Comparison of ENCODE assay signal across 8 cellular contexts in the genomic region with DNA sequence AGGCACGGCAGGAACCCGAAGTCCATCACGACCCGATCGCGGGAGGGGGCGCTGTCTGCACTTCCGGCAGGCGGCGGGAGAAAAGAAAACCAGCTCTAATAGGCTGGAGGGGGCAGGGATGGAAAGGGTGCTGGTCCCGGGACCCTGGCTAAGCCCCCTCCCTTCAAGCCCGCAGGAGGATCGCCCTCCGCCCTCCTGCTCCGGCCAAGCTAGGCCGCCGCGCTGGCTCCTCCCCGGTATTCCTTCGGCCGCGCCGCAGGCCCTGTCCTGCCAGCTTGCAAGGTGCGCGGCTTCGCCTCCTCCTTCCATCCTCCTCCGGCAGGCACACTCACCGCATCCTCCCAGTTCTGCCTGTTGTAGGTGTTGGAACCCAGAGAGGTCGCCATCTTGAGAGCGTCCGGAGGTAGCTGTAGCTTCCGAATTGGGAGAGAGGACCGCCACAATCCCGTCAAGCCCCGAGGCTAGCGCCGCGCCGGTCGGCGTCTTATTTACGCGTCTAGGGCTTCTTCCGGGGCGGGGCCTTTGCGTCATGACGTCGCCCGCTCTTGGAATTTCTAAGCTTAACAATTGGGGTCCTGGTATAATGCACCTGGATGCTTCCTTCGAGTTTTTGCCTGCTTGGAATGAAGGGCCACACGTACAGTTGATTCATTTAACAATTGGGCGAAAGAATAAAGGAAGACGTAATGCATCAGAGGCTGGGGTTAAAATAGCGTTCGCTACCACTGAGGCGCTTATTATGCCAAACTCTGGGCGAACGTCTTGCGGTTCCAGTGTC. TPM values are rescaled to one million over a fixed set of nuclear protein-coding genes. Genes with fewer than 3 reads are reported as not detected.
A peak's percentile ranks its signal among the peaks of the same experiment; 100 is the strongest.
DNase-seq lines count a peak whose midpoint lies in the region; ATAC-seq and TF ChIP-seq lines count a peak whose summit lies in the region.

A gene (minus strand): TSS at position 463 of the 778 bp plus-strand sequence. CDS start 77 bp downstream, at position 386.

- H3K4me3 ChIP-seq in OCI-LY7 (ENCODE audit: low read depth, low read length, poor library complexity, severe bottlenecking): peak within 1 kb of the TSS; percentile 91
- peak within 1 kb of the TSS; percentile 97 for H3K4me3 ChIP-seq in epithelial cell of proximal tubule (ENCODE audit: low read depth, low read length)
- H3K4me3 ChIP-seq in mucosa of rectum (ENCODE audit: low read length in 2 of 2): peak within 1 kb of the TSS; percentile 96 to 99

- peaks cover 14% of the 10 kb centered on the region for H3K4me1 ChIP-seq in OCI-LY7 (ENCODE audit: insufficient read depth, low read length, poor library complexity, severe bottlenecking)
- peaks cover 8 to 16% of the 10 kb centered on the region in 2 donors for H3K4me1 ChIP-seq in mucosa of rectum (ENCODE audit: control insufficient read depth in 2 of 2, insufficient read depth in 2 of 2, low read length in 2 of 2)

- peak; percentile 89 for DNase-seq in DMS114 treated with DMSO at 0.1 percent for 48 hours (lab: John Stamatoyannopoulos, UW; ENCODE audit: unreplicated experiment)
- DNase-seq in HuH-7 (ENCODE audit: low spot score): peak; percentile 65
- peak; percentile 94 for DNase-seq in OCI-LY7 (ENCODE audit: low spot score)
- DNase-seq in activated T-cell treated with anti-CD3 and anti-CD28 coated beads for 24 hours (ENCODE audit: low read depth): peak; percentile 89
- DNase-seq in epithelial cell of proximal tubule (ENCODE audit: low read depth): peak; percentile 44
- DNase-seq in stimulated activated CD8-positive, alpha-beta memory T cell treated with anti-CD3 and anti-CD28 coated beads, Interleukin-4, amount 100 ng/mL, for 48 hours: peak; percentile 94

- peak within 1 kb of the TSS; percentile 91 for H3K4me2 ChIP-seq in OCI-LY7 (ENCODE audit: low read length)

- peak within 1 kb of the TSS; percentile 97 to 98 for H3K9ac ChIP-seq in mucosa of rectum (ENCODE audit: low read depth in 1 of 2, low read length in 2 of 2)

- peaks cover 9% of the 10 kb centered on the region; the same call in 1 of the 2 replicates for H4K20me1 ChIP-seq in OCI-LY7 (ENCODE audit: insufficient read depth, low read length)

- CTCF ChIA-PET in OCI-LY7 (lab: Charles Lee; ENCODE audit: unreplicated experiment): interaction anchor here (0.6 to 1.1 kb wide), 7 partner anchors 8 to 1090 kb away, joined by 3 to 4 read pairs (median 3); no protein-coding TSS in a partner anchor

- H3K36me3 ChIP-seq in OCI-LY7 (ENCODE audit: insufficient read depth, low read length) (peaks cover 37% of the 10 kb centered on the region), mucosa of rectum (ENCODE audit: control insufficient read depth in 2 of 2, insufficient read depth in 2 of 2, low read length in 2 of 2) (peaks cover 26 to 28% of the 10 kb centered on the region in 2 donors)

- no peaks in the 10 kb centered on the region for H3K27me3 ChIP-seq in mucosa of rectum (ENCODE audit: control insufficient read depth in 2 of 2, insufficient read depth in 2 of 2, low read length in 2 of 2)

- peak; percentile 97 for ATAC-seq in GM21515 (IDR thresholded peaks at IDR 0.05; ENCODE audit: unreplicated experiment)

- H2AFZ ChIP-seq in OCI-LY7 (ENCODE audit: low read length): peak within 1 kb of the TSS; percentile 95

- peaks cover 17% of the 10 kb centered on the region for H3K79me2 ChIP-seq in OCI-LY7 (ENCODE audit: insufficient read depth, low read depth, low read length)

- POLR2A ChIA-PET in OCI-LY7 (lab: Charles Lee): interaction anchor here (0.5 to 1.8 kb wide), 17 partner anchors 8 to 935 kb away, joined by 3 to 7 read pairs (median 3); no protein-coding TSS in a partner anchor

- H3K9me2 ChIP-seq in OCI-LY7 (ENCODE audit: insufficient read depth, low read length): no peaks in the 10 kb centered on the region

- peak; percentile 82 for TF ChIP-seq CTCF in OCI-LY7 (conservative IDR thresholded peaks at IDR 0.05; ENCODE audit: low read length)
- TF ChIP-seq CTCF in epithelial cell of proximal tubule (conservative IDR thresholded peaks at IDR 0.05; ENCODE audit: low read depth, low read length): peak; percentile 65

- H3K9me3 ChIP-seq in OCI-LY7 (ENCODE audit: low read length) (no peaks in the 10 kb centered on the region), mucosa of rectum (ENCODE audit: control insufficient read depth in 2 of 2, low read length in 2 of 2) (no peaks in the 10 kb centered on the region)

- intact Hi-C loops in OCI-LY7 (cut with micrococcal nuclease; ENCODE audit: unreplicated experiment): loop anchor here (2.0 to 5.0 kb wide), 4 partner anchors 58 to 343 kb away; a partner anchor contains a TSS

- H3K27ac ChIP-seq in OCI-LY7 (ENCODE audit: low read depth, low read length, poor library complexity, severe bottlenecking) (peak within 1 kb of the TSS; percentile 75), mucosa of rectum (ENCODE audit: low read depth in 2 of 2, low read length in 2 of 2) (peak within 1 kb of the TSS; percentile 95)

- BruUV-seq in OCI-LY7 (replicated peaks; lab: Mats Ljungman, UMichigan): no TSS peak

RNA-seq across cellular contexts. Expression of the gene that starts here (rescaled TPM):
- total RNA-seq in OCI-LY7 (2014; rRNA removed; shearing (Covaris generic)): 46.7 and 47.9 TPM in 2 replicates
- total RNA-seq in OCI-LY7 (2022) (45.6 and 46.8 TPM in 2 replicates), epithelial cell of proximal tubule (33.2 and 35.6 TPM in 2 replicates)

Comparison
In these comparisons a context has a peak if more than half of its experiments do, and no peak if none do; other contexts are left out.
1. Peak in every context shown above with its lines: DNase-seq, ATAC-seq, H3K4me3 ChIP-seq and H3K27ac ChIP-seq.
2. DNase-seq: peak in every context shown above with its lines; median percentile 94 in OCI-LY7; 94 in stimulated activated CD8-positive, alpha-beta memory T cell treated with anti-CD3 and anti-CD28 coated beads, Interleukin-4, amount 100 ng/mL, for 48 hours; 89 in DMS114 treated with DMSO at 0.1 percent for 48 hours; 89 in activated T-cell treated with anti-CD3 and anti-CD28 coated beads for 24 hours; 65 in HuH-7; 44 in epithelial cell of proximal tubule.